ENCODE assay signal across 9 cellular contexts in the genomic region with DNA sequence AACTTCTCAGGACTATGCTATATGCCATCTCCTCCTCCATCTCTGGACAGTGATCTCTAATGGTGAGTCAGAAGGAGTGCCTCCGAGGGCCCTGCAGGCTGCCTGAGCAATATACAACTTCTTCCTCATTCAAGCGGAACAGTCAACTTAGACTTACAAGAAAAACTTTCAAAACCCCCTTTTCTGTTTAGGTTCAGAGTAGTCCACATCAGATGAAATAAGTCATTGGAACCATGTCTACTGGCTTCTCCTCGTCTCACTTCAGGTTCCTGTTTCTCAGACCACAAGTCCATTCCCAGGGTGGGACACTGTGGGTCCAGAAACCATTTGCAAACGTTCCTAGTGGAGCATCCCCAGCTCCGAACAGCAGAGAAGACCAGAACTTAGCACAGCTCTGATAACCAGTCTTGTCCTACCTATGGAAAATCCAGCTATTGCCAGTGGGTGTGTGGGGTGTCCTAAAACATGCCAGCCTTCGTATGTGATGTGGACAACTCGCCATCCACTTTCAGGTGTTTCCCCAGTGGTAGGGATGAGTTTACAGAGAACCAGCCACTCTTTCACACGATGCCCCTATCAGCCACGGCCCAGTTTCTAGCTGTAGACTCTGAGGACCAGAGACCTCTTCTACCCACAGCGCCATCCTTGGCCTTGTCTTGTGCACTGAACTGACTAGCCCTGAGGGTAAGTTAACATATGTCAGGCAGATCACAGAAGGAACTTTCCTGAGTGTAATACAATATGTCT. TPM values are rescaled to one million over a fixed set of nuclear protein-coding genes. Genes with fewer than 3 reads are reported as not detected.
DNase-seq lines count a peak whose midpoint lies in the region; ATAC-seq, FAIRE-seq and TF ChIP-seq lines count a peak whose summit lies in the region.
"Had no signal": no experiment of that assay in that cellular context is flagged by ENCODE, and none has a peak within 500 bp of the region (broad histone marks: within the 10 kb centered on the region; RNA-seq: fewer than 3 reads in every experiment).

No MANE protein-coding gene starts in this region.

- no peak overlapping the region for H3K4me3 Mint-ChIP-seq in astrocyte (ENCODE audit: unreplicated experiment)

- no peak overlapping the region for H3K9ac ChIP-seq in astrocyte (ENCODE audit: low read length)

- no peaks in the 10 kb centered on the region for H3K4me1 Mint-ChIP-seq in astrocyte (ENCODE audit: low read depth, unreplicated experiment)

- H3K36me3 Mint-ChIP-seq in astrocyte (ENCODE audit: low read depth, unreplicated experiment): peaks cover 15% of the 10 kb centered on the region

- FAIRE-seq in GM12892 (lab: Jason Lieb, UNC): peak; percentile 98
- FAIRE-seq in astrocyte (lab: Jason Lieb, UNC): peak; percentile 59

- H3K36me3 ChIP-seq in astrocyte (ENCODE audit: insufficient read depth, low read length) (no peaks in the 10 kb centered on the region), osteoblast (ENCODE audit: insufficient read depth, low read length) (no peaks in the 10 kb centered on the region), gastroesophageal sphincter (peaks cover 0 to 37% of the 10 kb centered on the region in 2 donors), right atrium auricular region (no peaks in the 10 kb centered on the region)

- peaks cover 2% of the 10 kb centered on the region for H3K9me3 Mint-ChIP-seq in astrocyte (ENCODE audit: unreplicated experiment)

- TF ChIP-seq CTCF in astrocyte (IDR thresholded peaks at IDR 0.05; ENCODE audit: insufficient read depth, low read depth, low read length): no peak
- no peak for TF ChIP-seq CTCF in osteoblast (IDR thresholded peaks at IDR 0.05; ENCODE audit: extremely low read depth, low read depth, low read length)
- no peak for TF ChIP-seq CTCF in gastroesophageal sphincter (IDR thresholded peaks at IDR 0.05)
- no peak for TF ChIP-seq CTCF in right atrium auricular region (IDR thresholded peaks at IDR 0.05)

- TF ChIP-seq POLR2A in GM12892 (IDR thresholded peaks at IDR 0.05; ENCODE audit: low read depth, low read length) (no peak), gastroesophageal sphincter (IDR thresholded peaks at IDR 0.05) (no peak)

- no peaks in the 10 kb centered on the region for H3K27me3 Mint-ChIP-seq in astrocyte (ENCODE audit: low read depth, unreplicated experiment)

- TF ChIP-seq EP300 in gastroesophageal sphincter (IDR thresholded peaks at IDR 0.05): no peak

- H3K9me3 ChIP-seq in astrocyte (ENCODE audit: insufficient read depth, low read depth, low read length) (no peaks in the 10 kb centered on the region), osteoblast (ENCODE audit: low read depth, low read length) (no peaks in the 10 kb centered on the region), gastroesophageal sphincter (no peaks in the 10 kb centered on the region), right atrium auricular region (no peaks in the 10 kb centered on the region)

- H4K20me1 ChIP-seq in astrocyte (ENCODE audit: insufficient read depth, low read length): no peaks in the 10 kb centered on the region
- no peaks in the 10 kb centered on the region for H4K20me1 ChIP-seq in osteoblast (ENCODE audit: insufficient read depth, low read length)

- H3K4me1 ChIP-seq in astrocyte (ENCODE audit: insufficient read depth, low read length) (no peaks in the 10 kb centered on the region), osteoblast (ENCODE audit: insufficient read depth, low read length) (no peaks in the 10 kb centered on the region), gastroesophageal sphincter (no peaks in the 10 kb centered on the region), right atrium auricular region (no peaks in the 10 kb centered on the region)

- H3K27me3 ChIP-seq in astrocyte (ENCODE audit: insufficient read depth, low read length): no peaks in the 10 kb centered on the region
- H3K27me3 ChIP-seq in osteoblast (ENCODE audit: insufficient read depth, low read length): no peaks in the 10 kb centered on the region
- no peaks in the 10 kb centered on the region for H3K27me3 ChIP-seq in gastroesophageal sphincter
- no peaks in the 10 kb centered on the region for H3K27me3 ChIP-seq in right atrium auricular region

- ATAC-seq in GM21367 (IDR thresholded peaks at IDR 0.05; ENCODE audit: unreplicated experiment) (peak; percentile 68), HG03354 (IDR thresholded peaks at IDR 0.05; ENCODE audit: poor library complexity, severe bottlenecking, unreplicated experiment) (peak; percentile 81), gastroesophageal sphincter (no peak)

- H3K27ac Mint-ChIP-seq in astrocyte (ENCODE audit: unreplicated experiment): no peak overlapping the region

- H2AFZ ChIP-seq in astrocyte (ENCODE audit: low read depth, low read length) (no peak overlapping the region), osteoblast (ENCODE audit: low read length) (no peak overlapping the region)

- peak; percentile 57 for DNase-seq in GM12892 (ENCODE audit: insufficient read length)
- no peak for DNase-seq in astrocyte (ENCODE audit: low read depth)
- DNase-seq in osteoblast (ENCODE audit: insufficient read length, low spot score, missing footprints): no peak
- DNase-seq in stimulated activated naive CD4-positive, alpha-beta T cell treated with Interleukin-2 at 50 U/mL for 16 hours (lab: John Stamatoyannopoulos, UW): no peak
- no peak for DNase-seq in right atrium auricular region (ENCODE audit: low spot score)
- DNase-seq: NCI-H524 treated with DMSO at 0.1 percent for 48 hours had no signal

- no peak overlapping the region for H3K4me3 ChIP-seq in astrocyte (ENCODE audit: insufficient read depth, low read depth, low read length)
- H3K4me3 ChIP-seq in osteoblast (ENCODE audit: insufficient read depth, low read length): no peak overlapping the region
- H3K4me3 ChIP-seq in gastroesophageal sphincter: no peak overlapping the region
- H3K4me3 ChIP-seq in right atrium auricular region: no peak overlapping the region

- no peak overlapping the region for H3K27ac ChIP-seq in astrocyte (ENCODE audit: low read depth, low read length)
- H3K27ac ChIP-seq in osteoblast (ENCODE audit: low read depth, low read length): no peak overlapping the region
- H3K27ac ChIP-seq in gastroesophageal sphincter: no peak overlapping the region
- H3K27ac ChIP-seq in right atrium auricular region: no peak overlapping the region

- H3K79me2 ChIP-seq in astrocyte (ENCODE audit: insufficient read depth, low read length): no peaks in the 10 kb centered on the region
- H3K79me2 ChIP-seq in osteoblast (ENCODE audit: insufficient read depth, low read length): no peaks in the 10 kb centered on the region

- 68 to 100% methylated on average over 1 to 4 of the region's 10 CpGs for WGBS in gastroesophageal sphincter (ENCODE audit: low coverage in 1 of 2), 2 donors

- H3K4me2 ChIP-seq in astrocyte (ENCODE audit: low read length) (no peak overlapping the region), osteoblast (ENCODE audit: insufficient read depth, low read length) (no peak overlapping the region)

RNA-seq across cellular contexts. Expression of a gene that starts 32.7 kb away (rescaled TPM):
- polyA plus RNA-seq in GM12892 (2012; ENCODE audit: missing spikeins): 12.5 TPM
- 10.8 and 11.6 TPM in 2 replicates for total RNA-seq in astrocyte
- total RNA-seq in osteoblast: 4.7 and 5.1 TPM in 2 replicates
- 1 to 10 TPM; 5.7 to 9.2 (median 6.0) TPM for total RNA-seq in gastroesophageal sphincter
- total RNA-seq in right atrium auricular region: 1 to 10 TPM; 3.3 to 4.7 TPM

RNA-seq across cellular contexts. Expression of a gene that starts 54.1 kb away (rescaled TPM):
- 135 TPM for polyA plus RNA-seq in GM12892 (2012; ENCODE audit: missing spikeins)
- total RNA-seq in astrocyte (24.7 and 25.3 TPM in 2 replicates), osteoblast (9.0 and 9.1 TPM in 2 replicates), gastroesophageal sphincter (10 to 100 TPM; 19.3 to 97.9 (median 40.6) TPM), right atrium auricular region (10 to 100 TPM; 14.1 to 16.4 TPM)
